Comparison of ENCODE assay signal across 9 cellular contexts in the genomic region with DNA sequence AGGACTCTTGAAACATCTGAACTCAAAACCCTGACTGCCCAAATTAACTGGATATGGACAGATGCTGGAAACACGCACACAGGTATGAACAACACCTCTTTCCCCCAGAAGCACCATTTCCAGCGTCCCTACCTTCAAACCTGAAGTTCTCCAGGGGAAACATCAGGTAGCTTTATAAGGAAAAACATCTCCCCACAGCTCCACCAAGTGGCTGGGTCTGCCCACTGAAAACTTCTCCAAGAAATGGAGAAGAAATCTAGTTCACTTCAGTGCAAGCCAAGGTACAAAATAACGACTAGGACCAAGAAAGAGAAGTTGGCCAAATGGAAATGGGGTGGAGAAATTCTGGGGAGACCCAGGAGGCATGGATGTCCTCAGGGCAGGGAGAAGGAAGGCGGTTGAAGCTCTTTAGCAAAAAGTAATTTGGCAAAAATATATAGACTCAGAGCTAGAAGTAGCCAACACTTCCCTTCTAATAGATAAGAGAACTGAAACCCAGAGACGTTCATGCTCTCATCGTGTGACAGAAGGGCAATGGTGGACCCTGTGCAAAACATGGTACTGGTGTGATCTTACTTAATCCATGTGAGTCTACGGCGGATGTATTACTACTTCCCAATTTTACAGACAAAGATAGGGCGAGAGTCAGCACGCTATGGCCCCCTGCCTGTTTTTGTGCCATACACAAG. TPM values are rescaled to one million over a fixed set of nuclear protein-coding genes. Genes with fewer than 3 reads are reported as not detected.
DNase-seq lines count a peak whose midpoint lies in the region; ATAC-seq, FAIRE-seq and TF ChIP-seq lines count a peak whose summit lies in the region.
"Had no signal": no experiment of that assay in that cellular context is flagged by ENCODE, and none has a peak within 500 bp of the region (broad histone marks: within the 10 kb centered on the region; RNA-seq: fewer than 3 reads in every experiment).

No MANE protein-coding gene starts in this region.

- CTCF ChIA-PET in GM10248 (lab: Yijun Ruan, JAX) = interaction anchor here (1.0 to 4.4 kb wide), 4 partner anchors 12 to 729 kb away, joined by 3 to 37 read pairs (median 8); partner anchors contain the start of gene NUAK1

- no peak for DNase-seq in GM10248 (ENCODE audit: extremely low spot score)
- DNase-seq in NCI-H82 treated with DMSO at 0.1 percent for 48 hours (lab: John Stamatoyannopoulos, UW; ENCODE audit: unreplicated experiment) = peak; percentile 38
- DNase-seq in endothelial cell (ENCODE audit: low spot score) = peak; percentile 42
- peak; percentile 87 for DNase-seq in pons (ENCODE audit: low spot score)
- no peak for DNase-seq in natural killer cell treated with Interleukin-12 subunit alpha and Interleukin-12 subunit beta and Interleukin-15 and Interleukin-18, amount 100 ng/mL, for 72 hours (ENCODE audit: low spot score)
- no peak for DNase-seq in frontal cortex (ENCODE audit: low spot score in 2 of 2)
- DNase-seq in NCI-H446 treated with DMSO at 0.1 percent for 48 hours (lab: John Stamatoyannopoulos, UW) = no peak
- DNase-seq in NCI-H1436 treated with DMSO at 0.1 percent for 48 hours (lab: John Stamatoyannopoulos, UW) = no peak
- DNase-seq: cortex of kidney had no signal

- no peaks in the 10 kb centered on the region for H3K27me3 Mint-ChIP-seq in endothelial cell (ENCODE audit: unreplicated experiment)
- H3K27me3 Mint-ChIP-seq in natural killer cell treated with Interleukin-12 subunit alpha and Interleukin-12 subunit beta and Interleukin-15 and Interleukin-18, amount 100 ng/mL, for 72 hours = peaks cover 19 to 21% of the 10 kb centered on the region in 2 donors

- H3K4me3 Mint-ChIP-seq in endothelial cell (ENCODE audit: unreplicated experiment) = no peak overlapping the region
- H3K4me3 Mint-ChIP-seq in natural killer cell treated with Interleukin-12 subunit alpha and Interleukin-12 subunit beta and Interleukin-15 and Interleukin-18, amount 100 ng/mL, for 72 hours = no peak overlapping the region

- no peak overlapping the region for H3K27ac Mint-ChIP-seq in endothelial cell (ENCODE audit: unreplicated experiment)
- no peak overlapping the region for H3K27ac Mint-ChIP-seq in natural killer cell treated with Interleukin-12 subunit alpha and Interleukin-12 subunit beta and Interleukin-15 and Interleukin-18, amount 100 ng/mL, for 72 hours

- peak; percentile 38 for TF ChIP-seq CTCF in GM10248 (IDR thresholded peaks at IDR 0.05; ENCODE audit: control extremely low read depth, extremely low read depth, low read depth, missing control alignments)
- peak; percentile 35 for TF ChIP-seq CTCF in endothelial cell (IDR thresholded peaks at IDR 0.05; ENCODE audit: unreplicated experiment)

- no peaks in the 10 kb centered on the region for H3K4me1 Mint-ChIP-seq in endothelial cell (ENCODE audit: unreplicated experiment)
- H3K4me1 Mint-ChIP-seq in natural killer cell treated with Interleukin-12 subunit alpha and Interleukin-12 subunit beta and Interleukin-15 and Interleukin-18, amount 100 ng/mL, for 72 hours (ENCODE audit: low read depth in 2 of 2) = no peaks in the 10 kb centered on the region

- no peaks in the 10 kb centered on the region for H3K9me3 Mint-ChIP-seq in endothelial cell (ENCODE audit: unreplicated experiment)
- no peaks in the 10 kb centered on the region for H3K9me3 Mint-ChIP-seq in natural killer cell treated with Interleukin-12 subunit alpha and Interleukin-12 subunit beta and Interleukin-15 and Interleukin-18, amount 100 ng/mL, for 72 hours

- no peaks in the 10 kb centered on the region for H3K36me3 Mint-ChIP-seq in endothelial cell (ENCODE audit: low read depth, unreplicated experiment)
- no peaks in the 10 kb centered on the region for H3K36me3 Mint-ChIP-seq in natural killer cell treated with Interleukin-12 subunit alpha and Interleukin-12 subunit beta and Interleukin-15 and Interleukin-18, amount 100 ng/mL, for 72 hours

- POLR2A ChIA-PET in GM10248 (lab: Yijun Ruan, JAX) = no interaction called here

- no peak for FAIRE-seq in frontal cortex (lab: Jason Lieb, UNC)

- ATAC-seq in natural killer cell treated with Interleukin-12 subunit alpha and Interleukin-12 subunit beta and Interleukin-15 and Interleukin-18, amount 100 ng/mL, for 72 hours = no peak

RNA-seq across cellular contexts. Expression of gene NUAK1, which starts 10.5 kb away (rescaled TPM):
- total RNA-seq in endothelial cell (ENCODE audit: unreplicated experiment) (16.6 TPM), frontal cortex (54.6 TPM)
- 1 to 10 TPM in 1 of 2 donors, under 1 TPM in 1; 0.05 to 1.6 TPM for total RNA-seq in natural killer cell treated with Interleukin-12 subunit alpha and Interleukin-12 subunit beta and Interleukin-15 and Interleukin-18, amount 100 ng/mL, for 72 hours

Comparison
In these comparisons a context has a peak if more than half of its experiments do, and no peak if none do; other contexts are left out.
1. DNase-seq: peak in NCI-H82 treated with DMSO at 0.1 percent for 48 hours (single experiment), endothelial cell (single experiment) and pons (single experiment); none in GM10248 (single experiment), natural killer cell treated with Interleukin-12 subunit alpha and Interleukin-12 subunit beta and Interleukin-15 and Interleukin-18, amount 100 ng/mL, for 72 hours (single experiment), frontal cortex (0 of 2), NCI-H446 treated with DMSO at 0.1 percent for 48 hours (single experiment) and NCI-H1436 treated with DMSO at 0.1 percent for 48 hours (single experiment).